In genomic region chr13:75870397-75870801, GRCh38 we compare ENCODE assay signal across 8 cellular contexts.
DNase-seq lines count a peak whose midpoint lies in the region; ATAC-seq and TF ChIP-seq lines count a peak whose summit lies in the region.

No MANE protein-coding gene starts in this region.

- no peak overlapping the region for H3K27ac Mint-ChIP-seq in activated naive CD8-positive, alpha-beta T cell treated with anti-CD3 and anti-CD28 coated beads, Interleukin-2, amount 50 U/mL, for 24 hours

- WGBS in right cardiac atrium, result 26% methylated on average over 13 of the region's 13 CpGs
- 47% methylated on average over 13 of the region's 13 CpGs for WGBS in smooth muscle cell (ENCODE audit: low lambda C conversion rate)

- intact Hi-C loops in right cardiac atrium (cut with DNase I), result loop anchor here in 3 of 4 donors (5.0 to 10.0 kb wide), 2 partner anchors 602 to 1104 kb away; no protein-coding TSS in a partner anchor

- H4K20me1 ChIP-seq in smooth muscle cell (ENCODE audit: low read depth), result no peaks in the 10 kb centered on the region

- H2AFZ ChIP-seq in smooth muscle cell (ENCODE audit: low read depth), result peak overlapping the region; percentile 20

- no peak overlapping the region for H3K9ac ChIP-seq in smooth muscle cell (ENCODE audit: low read depth)

- H3K4me1 Mint-ChIP-seq in activated naive CD8-positive, alpha-beta T cell treated with anti-CD3 and anti-CD28 coated beads, Interleukin-2, amount 50 U/mL, for 24 hours, result peaks cover 7% of the 10 kb centered on the region

- ATAC-seq in activated naive CD8-positive, alpha-beta T cell treated with anti-CD3 and anti-CD28 coated beads, Interleukin-2, amount 50 U/mL, for 24 hours, result peak; percentile 24
- ATAC-seq in right cardiac atrium, result peak; percentile 31 to 44

- H3K9me3 ChIP-seq in right cardiac atrium (ENCODE audit: control insufficient read depth, low read length) (no peaks in the 10 kb centered on the region), smooth muscle cell (replicated peaks; ENCODE audit: low read depth) (no peaks in the 10 kb centered on the region)

- H3K27me3 Mint-ChIP-seq in activated naive CD8-positive, alpha-beta T cell treated with anti-CD3 and anti-CD28 coated beads, Interleukin-2, amount 50 U/mL, for 24 hours, result peaks cover 7% of the 10 kb centered on the region

- no peaks in the 10 kb centered on the region for H3K79me2 ChIP-seq in smooth muscle cell (ENCODE audit: low read depth)

- H3K27me3 ChIP-seq in right cardiac atrium (ENCODE audit: control insufficient read depth, insufficient read depth) (no peaks in the 10 kb centered on the region), smooth muscle cell (ENCODE audit: low read depth) (no peaks in the 10 kb centered on the region)

- peak overlapping the region; percentile 74 for H3K4me3 ChIP-seq in right cardiac atrium (ENCODE audit: low read length)
- peak overlapping the region; percentile 34 for H3K4me3 ChIP-seq in smooth muscle cell

- no peak overlapping the region for H3K27ac ChIP-seq in right cardiac atrium (ENCODE audit: low read length)
- no peak overlapping the region for H3K27ac ChIP-seq in smooth muscle cell (ENCODE audit: low read depth)

- peak overlapping the region; percentile 54 for H3K4me3 Mint-ChIP-seq in activated naive CD8-positive, alpha-beta T cell treated with anti-CD3 and anti-CD28 coated beads, Interleukin-2, amount 50 U/mL, for 24 hours

- H3K36me3 ChIP-seq in smooth muscle cell (ENCODE audit: low read depth), result no peaks in the 10 kb centered on the region

- H3K4me1 ChIP-seq in right cardiac atrium (ENCODE audit: control insufficient read depth, insufficient read depth, low read length) (no peaks in the 10 kb centered on the region), smooth muscle cell (ENCODE audit: low read depth) (no peaks in the 10 kb centered on the region)

- peak; percentile 56 for TF ChIP-seq CTCF in GM12872 (IDR thresholded peaks at IDR 0.05; ENCODE audit: insufficient read depth, low read depth, low read length)
- TF ChIP-seq CTCF in smooth muscle cell (IDR thresholded peaks at IDR 0.05; ENCODE audit: borderline replicate concordance, insufficient read depth, poor library complexity, severe bottlenecking), result peak; percentile 81

- no peaks in the 10 kb centered on the region for H3K9me3 Mint-ChIP-seq in activated naive CD8-positive, alpha-beta T cell treated with anti-CD3 and anti-CD28 coated beads, Interleukin-2, amount 50 U/mL, for 24 hours

- H3K4me2 ChIP-seq in smooth muscle cell, result peak overlapping the region; percentile 75

- no peaks in the 10 kb centered on the region for H3F3A ChIP-seq in smooth muscle cell (ENCODE audit: low read depth)

- DNase-seq in AG08396 (ENCODE audit: low spot score) (peak; percentile 37), NCI-H748 (lab: John Stamatoyannopoulos, UW; ENCODE audit: unreplicated experiment) (peak; percentile 63), right cardiac atrium (peak in 1 of 3 donors; percentile 45), smooth muscle cell (lab: John Stamatoyannopoulos, UW; ENCODE audit: unreplicated experiment) (no peak), cortex of kidney (lab: John Stamatoyannopoulos, UW) (no peak), NCI-H1048 (lab: John Stamatoyannopoulos, UW) (no peak)
- no peak for DNase-seq in activated naive CD8-positive, alpha-beta T cell treated with anti-CD3 and anti-CD28 coated beads, Interleukin-2, amount 50 U/mL, for 24 hours

- H3K36me3 Mint-ChIP-seq in activated naive CD8-positive, alpha-beta T cell treated with anti-CD3 and anti-CD28 coated beads, Interleukin-2, amount 50 U/mL, for 24 hours (ENCODE audit: low read depth), result no peaks in the 10 kb centered on the region

Comparison
In these comparisons a context has a peak if more than half of its experiments do, and no peak if none do; other contexts are left out.
1. DNase-seq: peak in AG08396 (single experiment) and NCI-H748 (single experiment); none in activated naive CD8-positive, alpha-beta T cell treated with anti-CD3 and anti-CD28 coated beads, Interleukin-2, amount 50 U/mL, for 24 hours (single experiment), smooth muscle cell (single experiment), cortex of kidney (single experiment) and NCI-H1048 (single experiment).